1 cellular context compared by ENCODE assay signal in genomic region chr18:24475926-24476589, GRCh38.
TF ChIP-seq lines count a peak whose summit lies in the region.

No MANE protein-coding gene starts in this region.

TF ChIP-seq in HEK293T, 16 proteins besides CTCF, POLR2A, EP300 and RAD21 (continued from another document):
- no peak for TF ChIP-seq TARDBP (IDR thresholded peaks at IDR 0.05)
- TF ChIP-seq LEF1 (IDR thresholded peaks at IDR 0.05; ENCODE audit: borderline replicate concordance), result no peak
- TF ChIP-seq SUZ12 (IDR thresholded peaks at IDR 0.05), result no peak
- TF ChIP-seq FOXA1 (IDR thresholded peaks at IDR 0.05), result no peak
- TF ChIP-seq L3MBTL2 (conservative IDR thresholded peaks at IDR 0.05), result no peak
